Comparison of ENCODE assay signal across 1 cellular context in the genomic region with DNA sequence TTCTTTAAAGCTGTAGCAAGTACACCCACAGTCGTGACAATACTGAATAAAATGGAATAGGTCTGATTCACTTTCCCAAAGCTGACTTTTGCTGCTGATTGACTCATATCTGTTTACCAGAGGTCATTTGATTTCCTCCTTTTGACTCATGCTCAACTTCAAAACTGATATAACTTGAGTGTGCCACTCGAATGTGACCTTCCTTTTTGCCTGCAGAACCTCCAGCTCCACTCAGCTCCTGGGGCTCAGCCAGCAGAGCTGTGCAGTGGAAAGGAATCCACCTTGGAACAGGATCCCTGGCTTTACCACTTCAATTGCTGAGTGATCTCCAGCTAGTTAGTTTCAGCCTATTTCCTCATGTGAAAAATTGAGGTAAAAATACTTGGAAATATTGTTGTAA.
A peak's percentile ranks its signal among the peaks of the same experiment; 100 is the strongest.
TF ChIP-seq lines count a peak whose summit lies in the region.

No MANE protein-coding gene starts in this region.

TF ChIP-seq in SK-N-SH, 30 proteins besides CTCF, POLR2A, EP300 and RAD21 (continued from another document):
- TF ChIP-seq, protein P1, sequence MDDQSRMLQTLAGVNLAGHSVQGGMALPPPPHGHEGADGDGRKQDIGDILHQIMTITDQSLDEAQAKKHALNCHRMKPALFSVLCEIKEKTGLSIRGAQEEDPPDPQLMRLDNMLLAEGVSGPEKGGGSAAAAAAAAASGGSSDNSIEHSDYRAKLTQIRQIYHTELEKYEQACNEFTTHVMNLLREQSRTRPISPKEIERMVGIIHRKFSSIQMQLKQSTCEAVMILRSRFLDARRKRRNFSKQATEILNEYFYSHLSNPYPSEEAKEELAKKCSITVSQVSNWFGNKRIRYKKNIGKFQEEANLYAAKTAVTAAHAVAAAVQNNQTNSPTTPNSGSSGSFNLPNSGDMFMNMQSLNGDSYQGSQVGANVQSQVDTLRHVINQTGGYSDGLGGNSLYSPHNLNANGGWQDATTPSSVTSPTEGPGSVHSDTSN (IDR thresholded peaks at IDR 0.05), result peak; percentile 97
- TF ChIP-seq FOXM1 (IDR thresholded peaks at IDR 0.05; ENCODE audit: low read depth), result peak; percentile 87
- peak; percentile 92 for TF ChIP-seq NFIC (IDR thresholded peaks at IDR 0.05; ENCODE audit: borderline replicate concordance)
- TF ChIP-seq POLR2AphosphoS5 (IDR thresholded peaks at IDR 0.05; ENCODE audit: low read depth, low read length), result peak; percentile 76; the same call in 1 of the 2 replicates
- peak; percentile 60; the same call in 1 of the 2 replicates for TF ChIP-seq MEF2A (IDR thresholded peaks at IDR 0.05; ENCODE audit: borderline replicate concordance, low read depth)
- TF ChIP-seq, protein P2, sequence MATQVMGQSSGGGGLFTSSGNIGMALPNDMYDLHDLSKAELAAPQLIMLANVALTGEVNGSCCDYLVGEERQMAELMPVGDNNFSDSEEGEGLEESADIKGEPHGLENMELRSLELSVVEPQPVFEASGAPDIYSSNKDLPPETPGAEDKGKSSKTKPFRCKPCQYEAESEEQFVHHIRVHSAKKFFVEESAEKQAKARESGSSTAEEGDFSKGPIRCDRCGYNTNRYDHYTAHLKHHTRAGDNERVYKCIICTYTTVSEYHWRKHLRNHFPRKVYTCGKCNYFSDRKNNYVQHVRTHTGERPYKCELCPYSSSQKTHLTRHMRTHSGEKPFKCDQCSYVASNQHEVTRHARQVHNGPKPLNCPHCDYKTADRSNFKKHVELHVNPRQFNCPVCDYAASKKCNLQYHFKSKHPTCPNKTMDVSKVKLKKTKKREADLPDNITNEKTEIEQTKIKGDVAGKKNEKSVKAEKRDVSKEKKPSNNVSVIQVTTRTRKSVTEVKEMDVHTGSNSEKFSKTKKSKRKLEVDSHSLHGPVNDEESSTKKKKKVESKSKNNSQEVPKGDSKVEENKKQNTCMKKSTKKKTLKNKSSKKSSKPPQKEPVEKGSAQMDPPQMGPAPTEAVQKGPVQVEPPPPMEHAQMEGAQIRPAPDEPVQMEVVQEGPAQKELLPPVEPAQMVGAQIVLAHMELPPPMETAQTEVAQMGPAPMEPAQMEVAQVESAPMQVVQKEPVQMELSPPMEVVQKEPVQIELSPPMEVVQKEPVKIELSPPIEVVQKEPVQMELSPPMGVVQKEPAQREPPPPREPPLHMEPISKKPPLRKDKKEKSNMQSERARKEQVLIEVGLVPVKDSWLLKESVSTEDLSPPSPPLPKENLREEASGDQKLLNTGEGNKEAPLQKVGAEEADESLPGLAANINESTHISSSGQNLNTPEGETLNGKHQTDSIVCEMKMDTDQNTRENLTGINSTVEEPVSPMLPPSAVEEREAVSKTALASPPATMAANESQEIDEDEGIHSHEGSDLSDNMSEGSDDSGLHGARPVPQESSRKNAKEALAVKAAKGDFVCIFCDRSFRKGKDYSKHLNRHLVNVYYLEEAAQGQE (IDR thresholded peaks at IDR 0.05; ENCODE audit: low read depth, low read length), result peak; percentile 46; the same call in 1 of the 2 replicates
- TF ChIP-seq, protein P3, sequence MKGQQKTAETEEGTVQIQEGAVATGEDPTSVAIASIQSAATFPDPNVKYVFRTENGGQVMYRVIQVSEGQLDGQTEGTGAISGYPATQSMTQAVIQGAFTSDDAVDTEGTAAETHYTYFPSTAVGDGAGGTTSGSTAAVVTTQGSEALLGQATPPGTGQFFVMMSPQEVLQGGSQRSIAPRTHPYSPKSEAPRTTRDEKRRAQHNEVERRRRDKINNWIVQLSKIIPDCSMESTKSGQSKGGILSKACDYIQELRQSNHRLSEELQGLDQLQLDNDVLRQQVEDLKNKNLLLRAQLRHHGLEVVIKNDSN (IDR thresholded peaks at IDR 0.05; ENCODE audit: borderline replicate concordance, low read depth), result peak; percentile 53; the same call in 1 of the 2 replicates
- no peak for TF ChIP-seq NRF1 (IDR thresholded peaks at IDR 0.05; ENCODE audit: low read depth, low read length)
- no peak for TF ChIP-seq SIN3A (IDR thresholded peaks at IDR 0.05; ENCODE audit: borderline replicate concordance, low read depth, low read length)
- TF ChIP-seq, protein P4, sequence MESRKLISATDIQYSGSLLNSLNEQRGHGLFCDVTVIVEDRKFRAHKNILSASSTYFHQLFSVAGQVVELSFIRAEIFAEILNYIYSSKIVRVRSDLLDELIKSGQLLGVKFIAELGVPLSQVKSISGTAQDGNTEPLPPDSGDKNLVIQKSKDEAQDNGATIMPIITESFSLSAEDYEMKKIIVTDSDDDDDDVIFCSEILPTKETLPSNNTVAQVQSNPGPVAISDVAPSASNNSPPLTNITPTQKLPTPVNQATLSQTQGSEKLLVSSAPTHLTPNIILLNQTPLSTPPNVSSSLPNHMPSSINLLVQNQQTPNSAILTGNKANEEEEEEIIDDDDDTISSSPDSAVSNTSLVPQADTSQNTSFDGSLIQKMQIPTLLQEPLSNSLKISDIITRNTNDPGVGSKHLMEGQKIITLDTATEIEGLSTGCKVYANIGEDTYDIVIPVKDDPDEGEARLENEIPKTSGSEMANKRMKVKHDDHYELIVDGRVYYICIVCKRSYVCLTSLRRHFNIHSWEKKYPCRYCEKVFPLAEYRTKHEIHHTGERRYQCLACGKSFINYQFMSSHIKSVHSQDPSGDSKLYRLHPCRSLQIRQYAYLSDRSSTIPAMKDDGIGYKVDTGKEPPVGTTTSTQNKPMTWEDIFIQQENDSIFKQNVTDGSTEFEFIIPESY (IDR thresholded peaks at IDR 0.05; ENCODE audit: borderline replicate concordance, low read depth), result 0 out of 2 replicates have a peak, but pooled peaks have one; percentile 78
- no peak for TF ChIP-seq GATA2 (CRISPR knock-in tag; IDR thresholded peaks at IDR 0.05)
- TF ChIP-seq, protein P5, sequence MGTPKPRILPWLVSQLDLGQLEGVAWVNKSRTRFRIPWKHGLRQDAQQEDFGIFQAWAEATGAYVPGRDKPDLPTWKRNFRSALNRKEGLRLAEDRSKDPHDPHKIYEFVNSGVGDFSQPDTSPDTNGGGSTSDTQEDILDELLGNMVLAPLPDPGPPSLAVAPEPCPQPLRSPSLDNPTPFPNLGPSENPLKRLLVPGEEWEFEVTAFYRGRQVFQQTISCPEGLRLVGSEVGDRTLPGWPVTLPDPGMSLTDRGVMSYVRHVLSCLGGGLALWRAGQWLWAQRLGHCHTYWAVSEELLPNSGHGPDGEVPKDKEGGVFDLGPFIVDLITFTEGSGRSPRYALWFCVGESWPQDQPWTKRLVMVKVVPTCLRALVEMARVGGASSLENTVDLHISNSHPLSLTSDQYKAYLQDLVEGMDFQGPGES (IDR thresholded peaks at IDR 0.05; ENCODE audit: low read depth, low read length), result no peak
TF ChIP-seq in SK-N-SH: peak in this region for 15.
